ENCODE assay signal across 15 cellular contexts in genomic region chr6:75344455-75344854, GRCh38. TPM values are rescaled to one million over a fixed set of nuclear protein-coding genes. Genes with fewer than 3 reads are reported as not detected.
DNase-seq lines count a peak whose midpoint lies in the region; TF ChIP-seq lines count a peak whose summit lies in the region.
"Had no signal": no experiment of that assay in that cellular context is flagged by ENCODE, and none has a peak within 500 bp of the region (broad histone marks: within the 10 kb centered on the region; RNA-seq: fewer than 3 reads in every experiment).

No MANE protein-coding gene starts in this region.

- peaks cover 2% of the 10 kb centered on the region for H3K27me3 ChIP-seq in osteoblast (ENCODE audit: insufficient read depth, low read length)
- H3K27me3 ChIP-seq: BE2C had no signal

- peak overlapping the region; percentile 66 for H3K27ac Mint-ChIP-seq in chondrocyte (ENCODE audit: unreplicated experiment)
- H3K27ac Mint-ChIP-seq: CD4-positive, alpha-beta memory T cell; HFFc6 had no signal

- peaks cover 2% of the 10 kb centered on the region for H3K4me1 ChIP-seq in osteoblast (ENCODE audit: insufficient read depth, low read length)
- H3K4me1 ChIP-seq: A549 had no signal

- peaks cover 43% of the 10 kb centered on the region for H3K4me1 Mint-ChIP-seq in chondrocyte (ENCODE audit: low read depth)

- no peaks in the 10 kb centered on the region for H3K36me3 Mint-ChIP-seq in chondrocyte (ENCODE audit: low read depth)
- H3K36me3 Mint-ChIP-seq: CD4-positive, alpha-beta memory T cell had no signal

- peak overlapping the region; percentile 21 for H2AFZ ChIP-seq in osteoblast (ENCODE audit: low read length)

- H3K27me3 Mint-ChIP-seq in chondrocyte (ENCODE audit: low read depth): no peaks in the 10 kb centered on the region

- no peak for TF ChIP-seq CTCF in chondrocyte (IDR thresholded peaks at IDR 0.05)
- TF ChIP-seq CTCF in osteoblast (IDR thresholded peaks at IDR 0.05; ENCODE audit: extremely low read depth, low read depth, low read length): no peak

- H3K36me3 ChIP-seq in osteoblast (ENCODE audit: insufficient read depth, low read length): no peaks in the 10 kb centered on the region
- H3K36me3 ChIP-seq: BE2C had no signal

- no peaks in the 10 kb centered on the region for H3K9me3 Mint-ChIP-seq in chondrocyte (ENCODE audit: low read depth)
- H3K9me3 Mint-ChIP-seq: CD4-positive, alpha-beta memory T cell; HFFc6 had no signal

- H4K20me1 ChIP-seq in osteoblast (ENCODE audit: insufficient read depth, low read length): no peaks in the 10 kb centered on the region

- H3K9me3 ChIP-seq in osteoblast (ENCODE audit: low read depth, low read length): no peaks in the 10 kb centered on the region
- H3K9me3 ChIP-seq: A549, BE2C had no signal

- H3K27ac ChIP-seq in osteoblast (ENCODE audit: low read depth, low read length): no peak overlapping the region
- H3K27ac ChIP-seq: A549, C4-2B had no signal

- no peak overlapping the region for H3K4me3 ChIP-seq in osteoblast (ENCODE audit: insufficient read depth, low read length)
- H3K4me3 ChIP-seq: A549 had no signal

- H3K79me2 ChIP-seq in osteoblast (ENCODE audit: insufficient read depth, low read length): no peaks in the 10 kb centered on the region

- H3K4me3 Mint-ChIP-seq in chondrocyte (ENCODE audit: unreplicated experiment): no peak overlapping the region
- H3K4me3 Mint-ChIP-seq: CD4-positive, alpha-beta memory T cell; HFFc6 had no signal

- DNase-seq in SW480 (ENCODE audit: low spot score) (peak; percentile 38), chondrocyte (ENCODE audit: low spot score) (no peak), osteoblast (ENCODE audit: insufficient read length, low spot score, missing footprints) (no peak), hippocampal formation (lab: John Stamatoyannopoulos, UW) (no peak), activated T-cell treated with anti-CD3 and anti-CD28 coated beads for 4 hours (no peak)
- no peak for DNase-seq in activated naive CD4-positive, alpha-beta T cell (lab: John Stamatoyannopoulos, UW)
- DNase-seq: BE2C; CD4-positive, alpha-beta memory T cell; DMS153; DMS79 treated with DMSO at 0.1 percent for 48 hours; EL; HCEC 1CT; HFFc6 had no signal

- H3K4me2 ChIP-seq in osteoblast (ENCODE audit: insufficient read depth, low read length): no peak overlapping the region
- H3K4me2 ChIP-seq: A549 had no signal

RNA-seq across cellular contexts. Expression of gene TMEM30A, which starts 59.9 kb away (rescaled TPM):
- total RNA-seq in chondrocyte: 146 to 189 TPM (median 154 TPM) in 3 replicates
- 126 and 128 TPM in 2 replicates for total RNA-seq in osteoblast
